Comparison of ENCODE assay signal across 8 cellular contexts in genomic region chr12:21500786-21501257, GRCh38. TPM values are rescaled to one million over a fixed set of nuclear protein-coding genes. Genes with fewer than 3 reads are reported as not detected.
DNase-seq lines count a peak whose midpoint lies in the region; ATAC-seq and TF ChIP-seq lines count a peak whose summit lies in the region.

No MANE protein-coding gene starts in this region.

- H3K9me3 Mint-ChIP-seq in CD8-positive, alpha-beta T cell = no peaks in the 10 kb centered on the region
- H3K9me3 Mint-ChIP-seq in glutamatergic neuron (ENCODE audit: unreplicated experiment) = peaks cover 3% of the 10 kb centered on the region
- no peaks in the 10 kb centered on the region for H3K9me3 Mint-ChIP-seq in stimulated activated effector memory CD8-positive, alpha-beta T cell treated with anti-CD3 and anti-CD28 coated beads, Interleukin-12 subunit alpha, Interleukin-12 subunit beta, amount 100 ng/mL, for 72 hours

- POLR2A ChIA-PET in CD8-positive, alpha-beta T cell (lab: Charles Lee) = interaction anchor here (0.8 to 2.5 kb wide), 8 partner anchors 8 to 157 kb away, joined by 3 to 14 read pairs (median 6); partner anchors contain the start of genes LDHB and PYROXD1

- peak; percentile 2 for ATAC-seq in CD8-positive, alpha-beta T cell
- ATAC-seq in HG02870 (IDR thresholded peaks at IDR 0.05; ENCODE audit: unreplicated experiment) (peak; percentile 1), mucosa of descending colon (no peak), HG03565 (IDR thresholded peaks at IDR 0.05; ENCODE audit: unreplicated experiment) (no peak)
- ATAC-seq in stimulated activated effector memory CD8-positive, alpha-beta T cell treated with anti-CD3 and anti-CD28 coated beads, Interleukin-12 subunit alpha, Interleukin-12 subunit beta, amount 100 ng/mL, for 72 hours = no peak

- peaks cover 34% of the 10 kb centered on the region for H3K36me3 Mint-ChIP-seq in CD8-positive, alpha-beta T cell
- H3K36me3 Mint-ChIP-seq in glutamatergic neuron (ENCODE audit: unreplicated experiment) = no peaks in the 10 kb centered on the region
- H3K36me3 Mint-ChIP-seq in stimulated activated effector memory CD8-positive, alpha-beta T cell treated with anti-CD3 and anti-CD28 coated beads, Interleukin-12 subunit alpha, Interleukin-12 subunit beta, amount 100 ng/mL, for 72 hours = peaks cover 44% of the 10 kb centered on the region

- no peaks in the 10 kb centered on the region for H3K27me3 ChIP-seq in CD8-positive, alpha-beta T cell (ENCODE audit: insufficient read depth, low read length)

- in situ Hi-C loops in astrocyte of the cerebellum (cut with HindIII; ENCODE audit: low sequenced_read_pairs) = no loop called here

- no peak overlapping the region for H3K27ac Mint-ChIP-seq in CD8-positive, alpha-beta T cell
- no peak overlapping the region for H3K27ac Mint-ChIP-seq in glutamatergic neuron (ENCODE audit: unreplicated experiment)
- H3K27ac Mint-ChIP-seq in stimulated activated effector memory CD8-positive, alpha-beta T cell treated with anti-CD3 and anti-CD28 coated beads, Interleukin-12 subunit alpha, Interleukin-12 subunit beta, amount 100 ng/mL, for 72 hours = no peak overlapping the region

- H3K36me3 ChIP-seq in CD8-positive, alpha-beta T cell (ENCODE audit: insufficient read depth, low read length) = peaks cover 6% of the 10 kb centered on the region
- H3K36me3 ChIP-seq in mucosa of descending colon (ENCODE audit: low read depth) = no peaks in the 10 kb centered on the region

- intact Hi-C loops in CD8-positive, alpha-beta T cell (cut with DNase I, micrococcal nuclease) = loop anchor here (1.0 to 10.0 kb wide), 10 partner anchors 44 to 1124 kb away; partner anchors contain the start of genes LDHB (in 2 of the 2), C2CD5 (in 1 of the 2), CMAS (in 1 of the 2) and ETNK1 (in 1 of the 2)
- intact Hi-C loops in mucosa of descending colon (cut with DNase I, micrococcal nuclease) = no loop called here

- no peak overlapping the region for H3K4me3 Mint-ChIP-seq in CD8-positive, alpha-beta T cell
- no peak overlapping the region for H3K4me3 Mint-ChIP-seq in glutamatergic neuron (ENCODE audit: unreplicated experiment)
- no peak overlapping the region for H3K4me3 Mint-ChIP-seq in stimulated activated effector memory CD8-positive, alpha-beta T cell treated with anti-CD3 and anti-CD28 coated beads, Interleukin-12 subunit alpha, Interleukin-12 subunit beta, amount 100 ng/mL, for 72 hours

- H3K4me3 ChIP-seq in CD8-positive, alpha-beta T cell (ENCODE audit: low read depth, low read length) = peak overlapping the region; percentile 95
- H3K4me3 ChIP-seq in astrocyte of the cerebellum (ENCODE audit: low read depth, low read length) (peak overlapping the region; percentile 88), mucosa of descending colon (peak overlapping the region; percentile 81)

- H3K9me3 ChIP-seq in CD8-positive, alpha-beta T cell (ENCODE audit: low read length) = no peaks in the 10 kb centered on the region
- no peaks in the 10 kb centered on the region for H3K9me3 ChIP-seq in mucosa of descending colon

- no peak for TF ChIP-seq CTCF in CD8-positive, alpha-beta T cell (IDR thresholded peaks at IDR 0.05)
- no peak for TF ChIP-seq CTCF in astrocyte of the cerebellum (IDR thresholded peaks at IDR 0.05; ENCODE audit: low read depth, low read length, missing control alignments)
- TF ChIP-seq CTCF in mucosa of descending colon (IDR thresholded peaks at IDR 0.05) = no peak
- TF ChIP-seq CTCF in glutamatergic neuron (IDR thresholded peaks at IDR 0.05; ENCODE audit: partially characterized antibody, unreplicated experiment) = no peak

- peak overlapping the region; percentile 84 for H3K27ac ChIP-seq in CD8-positive, alpha-beta T cell (ENCODE audit: low read depth, low read length)

- CTCF ChIA-PET in CD8-positive, alpha-beta T cell (lab: Charles Lee) = interaction anchor here (0.8 to 1.4 kb wide), 3 partner anchors 9 to 16 kb away, joined by 3 to 4 read pairs (median 3); no protein-coding TSS in a partner anchor

- no peaks in the 10 kb centered on the region for H3K27me3 Mint-ChIP-seq in CD8-positive, alpha-beta T cell (ENCODE audit: low read depth)
- peaks cover 1% of the 10 kb centered on the region for H3K27me3 Mint-ChIP-seq in glutamatergic neuron (ENCODE audit: unreplicated experiment)

- no peak for DNase-seq in CD8-positive, alpha-beta T cell
- no peak for DNase-seq in astrocyte of the cerebellum (ENCODE audit: low read depth)
- no peak for DNase-seq in mucosa of descending colon
- DNase-seq in glutamatergic neuron = no peak
- DNase-seq in central memory CD4-positive, alpha-beta T cell = no peak
- DNase-seq in stimulated activated effector memory CD8-positive, alpha-beta T cell treated with anti-CD3 and anti-CD28 coated beads, Interleukin-12 subunit alpha, Interleukin-12 subunit beta, amount 100 ng/mL, for 72 hours (ENCODE audit: low spot score in 2 of 2) = no peak

- peaks cover 60% of the 10 kb centered on the region for H3K4me1 Mint-ChIP-seq in CD8-positive, alpha-beta T cell (ENCODE audit: low read depth)
- peaks cover 2% of the 10 kb centered on the region for H3K4me1 Mint-ChIP-seq in glutamatergic neuron (ENCODE audit: low read depth, unreplicated experiment)
- peaks cover 24% of the 10 kb centered on the region for H3K4me1 Mint-ChIP-seq in stimulated activated effector memory CD8-positive, alpha-beta T cell treated with anti-CD3 and anti-CD28 coated beads, Interleukin-12 subunit alpha, Interleukin-12 subunit beta, amount 100 ng/mL, for 72 hours

- peaks cover 35% of the 10 kb centered on the region for H3K4me1 ChIP-seq in CD8-positive, alpha-beta T cell (ENCODE audit: insufficient read depth, low read length)
- H3K4me1 ChIP-seq in mucosa of descending colon (ENCODE audit: low read depth) = peaks cover 15% of the 10 kb centered on the region

RNA-seq across cellular contexts. Expression of gene RECQL, which starts 0.6 kb away (rescaled TPM):
- total RNA-seq in CD8-positive, alpha-beta T cell = 10 to 100 TPM in 1 of 2 experiments, 1 to 10 TPM in 1; 9.9 to 14.6 TPM
- total RNA-seq in mucosa of descending colon = 10 to 100 TPM in 2 of 3 donors, 1 to 10 TPM in 1; 9.3 to 29.6 (median 16.2) TPM
- 20.0 TPM for total RNA-seq in glutamatergic neuron (ENCODE audit: unreplicated experiment)

RNA-seq across cellular contexts. Expression of gene GOLT1B, which starts 0.8 kb away (rescaled TPM):
- total RNA-seq in CD8-positive, alpha-beta T cell = 10 to 100 TPM; 45.2 to 52.9 TPM
- total RNA-seq in mucosa of descending colon (10 to 100 TPM; 15.4 to 22.0 (median 21.5) TPM), glutamatergic neuron (ENCODE audit: unreplicated experiment) (42.2 TPM)

RNA-seq across cellular contexts. Expression of gene SPX, which starts 25.3 kb away (rescaled TPM):
- not detected for total RNA-seq in CD8-positive, alpha-beta T cell
- total RNA-seq in mucosa of descending colon = under 1 TPM in 1 of 3 donors, not detected in 2; 0.13 TPM
- total RNA-seq in glutamatergic neuron (ENCODE audit: unreplicated experiment) = not detected

Comparison
In these comparisons a context has a peak if more than half of its experiments do, and no peak if none do; other contexts are left out.
1. ATAC-seq: peak in CD8-positive, alpha-beta T cell (single experiment) and HG02870 (single experiment); none in mucosa of descending colon (single experiment), HG03565 (single experiment) and stimulated activated effector memory CD8-positive, alpha-beta T cell treated with anti-CD3 and anti-CD28 coated beads, Interleukin-12 subunit alpha, Interleukin-12 subunit beta, amount 100 ng/mL, for 72 hours (single experiment).
2. intact Hi-C loops: an anchor here in CD8-positive, alpha-beta T cell (1.0 to 10.0 kb wide); none called in mucosa of descending colon.
3. Peak in every context shown above with its lines, with median percentiles within 50 percentile points of each other: H3K4me3 ChIP-seq.